26 cellular contexts compared by ENCODE assay signal in the genomic region with DNA sequence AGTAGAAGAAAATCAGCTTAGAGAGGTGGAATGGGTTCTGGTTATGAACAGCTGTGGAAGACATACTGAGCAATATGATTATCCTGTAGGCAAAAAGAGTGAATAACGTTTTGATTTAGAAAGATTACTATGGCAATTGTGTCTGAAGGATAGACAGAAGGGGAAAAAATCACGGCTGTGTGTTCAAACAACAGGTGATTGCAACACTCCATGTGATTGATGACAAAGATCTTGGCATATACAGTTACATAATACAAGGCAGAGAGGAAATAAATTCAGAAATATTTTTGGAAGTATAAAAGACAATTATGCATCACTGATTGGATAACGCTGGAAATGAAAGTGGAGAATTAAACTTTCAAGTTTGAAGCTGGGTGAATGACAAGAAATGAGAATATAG. TPM values are rescaled to one million over a fixed set of nuclear protein-coding genes. Genes with fewer than 3 reads are reported as not detected.
"Had no signal": no experiment of that assay in that cellular context is flagged by ENCODE, and none has a peak within 500 bp of the region (broad histone marks: within the 10 kb centered on the region; RNA-seq: fewer than 3 reads in every experiment).

No MANE protein-coding gene starts in this region.

- H3K4me1 Mint-ChIP-seq: naive B cell; stimulated activated naive B cell treated with anti-CD40 and anti-IgM and Interleukin-4, amounts not matched to agents 10 μg/mL and 1 μg/mL and 100 μg/mL, for 72 hours; stimulated activated naive CD8-positive, alpha-beta T cell treated with anti-CD3 and anti-CD28 coated beads, Interleukin-15, amount 100 ng/mL, for 72 hours had no signal

- H3K9me3 ChIP-seq: esophagus muscularis mucosa, gastrocnemius medialis, heart right ventricle, psoas muscle, sigmoid colon, testis, tibial nerve, upper lobe of right lung, vagina had no signal

- DNase-seq: dorsolateral prefrontal cortex; effector CD8-positive, alpha-beta T cell; gastrocnemius medialis; heart right ventricle; hypothalamus; kidney glomerular epithelial cell; mesendoderm; naive B cell; psoas muscle; retina; sigmoid colon; stimulated activated CD4-positive, alpha-beta T cell treated with anti-CD3 and anti-CD28 coated beads, Interleukin-2, amount 100 ng/mL, for 24 hours; stimulated activated CD4-positive, alpha-beta T cell treated with anti-CD3 and anti-CD28 coated beads, Interleukin-4, amount 100 ng/mL, for 4 hours; stimulated activated naive B cell treated with anti-CD40 and anti-IgM and Interleukin-4, amounts not matched to agents 10 μg/mL and 1 μg/mL and 100 μg/mL, for 72 hours; stimulated activated naive CD8-positive, alpha-beta T cell treated with anti-CD3 and anti-CD28 coated beads, Interleukin-15, amount 100 ng/mL, for 72 hours; testis; upper lobe of right lung had no signal

- H3K4me3 ChIP-seq: dorsolateral prefrontal cortex, esophagus muscularis mucosa, gastrocnemius medialis, heart right ventricle, psoas muscle, sigmoid colon, skin epidermis, testis, tibial nerve, upper lobe of right lung, vagina had no signal

- H3K36me3 Mint-ChIP-seq: naive B cell; stimulated activated naive B cell treated with anti-CD40 and anti-IgM and Interleukin-4, amounts not matched to agents 10 μg/mL and 1 μg/mL and 100 μg/mL, for 72 hours had no signal

- ATAC-seq: gastrocnemius medialis; heart right ventricle; psoas muscle; stimulated activated naive B cell treated with anti-CD40 and anti-IgM and Interleukin-4, amounts not matched to agents 10 μg/mL and 1 μg/mL and 100 μg/mL, for 72 hours; stimulated activated naive CD8-positive, alpha-beta T cell treated with anti-CD3 and anti-CD28 coated beads, Interleukin-15, amount 100 ng/mL, for 72 hours; upper lobe of right lung had no signal

- H3K27ac Mint-ChIP-seq: naive B cell; nephron; stimulated activated naive B cell treated with anti-CD40 and anti-IgM and Interleukin-4, amounts not matched to agents 10 μg/mL and 1 μg/mL and 100 μg/mL, for 72 hours; stimulated activated naive CD8-positive, alpha-beta T cell treated with anti-CD3 and anti-CD28 coated beads, Interleukin-15, amount 100 ng/mL, for 72 hours had no signal

- H3K27me3 ChIP-seq: dorsolateral prefrontal cortex, esophagus muscularis mucosa, gastrocnemius medialis, heart right ventricle, sigmoid colon, testis, tibial nerve, upper lobe of right lung, vagina had no signal

- H3K36me3 ChIP-seq: esophagus muscularis mucosa, gastrocnemius medialis, heart right ventricle, sigmoid colon, tibial nerve, upper lobe of right lung, vagina had no signal

- H3K4me1 ChIP-seq: gastrocnemius medialis, heart right ventricle, psoas muscle, sigmoid colon, testis, upper lobe of right lung, vagina had no signal

- H3K4me3 Mint-ChIP-seq: naive B cell; nephron; stimulated activated naive B cell treated with anti-CD40 and anti-IgM and Interleukin-4, amounts not matched to agents 10 μg/mL and 1 μg/mL and 100 μg/mL, for 72 hours; stimulated activated naive CD8-positive, alpha-beta T cell treated with anti-CD3 and anti-CD28 coated beads, Interleukin-15, amount 100 ng/mL, for 72 hours had no signal

- H3K27me3 Mint-ChIP-seq: naive B cell; stimulated activated naive B cell treated with anti-CD40 and anti-IgM and Interleukin-4, amounts not matched to agents 10 μg/mL and 1 μg/mL and 100 μg/mL, for 72 hours; stimulated activated naive CD8-positive, alpha-beta T cell treated with anti-CD3 and anti-CD28 coated beads, Interleukin-15, amount 100 ng/mL, for 72 hours had no signal

RNA-seq across cellular contexts. Expression of a gene that starts 58.5 kb away (rescaled TPM):
- total RNA-seq: fibroblast of villous mesenchyme, lung microvascular endothelial cell, omental fat pad, subcutaneous adipose tissue, upper lobe of right lung had no signal
